ENCODE assay signal across 8 cellular contexts in genomic region chr10:93481931-93482834, GRCh38. TPM values are rescaled to one million over a fixed set of nuclear protein-coding genes. Genes with fewer than 3 reads are reported as not detected.
DNase-seq lines count a peak whose midpoint lies in the region; TF ChIP-seq lines count a peak whose summit lies in the region.

Gene MYOF, minus strand, starts transcription at chr10:93482334. Its CDS starts 140 bp downstream, at chr10:93482194.

- under 1% methylated on average over 27 of the region's 31 CpGs for WGBS in mammary epithelial cell (ENCODE audit: low coverage, missing lambda C conversion rate)
- 1 to 3% methylated on average over 31 of the region's 31 CpGs for whole genome bisulfite sequencing in sigmoid colon, 2 donors

- peaks cover 15% of the 10 kb centered on the region for H3K4me1 ChIP-seq in mammary epithelial cell (ENCODE audit: insufficient read depth, low read length)
- peaks cover 5% of the 10 kb centered on the region for H3K4me1 ChIP-seq in iPS-18a (ENCODE audit: control insufficient read depth, low read depth, low read length)
- peaks cover 0 to 37% (median 28%) of the 10 kb centered on the region in 4 donors for H3K4me1 ChIP-seq in sigmoid colon

- peak within 1 kb of the TSS; percentile 100 for H3K9ac ChIP-seq in mammary epithelial cell (ENCODE audit: insufficient read depth, low read length)
- peak within 1 kb of the TSS; percentile 67 for H3K9ac ChIP-seq in iPS-18a (ENCODE audit: low read length)

- dilution Hi-C loops in mammary epithelial cell (cut with HindIII; ENCODE audit: low sequenced_read_pairs), result no loop called here

- H3K9me3 ChIP-seq in mammary epithelial cell (replicated peaks; ENCODE audit: insufficient read depth, low read length), result no peaks in the 10 kb centered on the region
- H3K9me3 ChIP-seq in iPS-18a (ENCODE audit: control insufficient read depth, low read depth, low read length), result no peaks in the 10 kb centered on the region
- H3K9me3 ChIP-seq in sigmoid colon, result no peaks in the 10 kb centered on the region

- TF ChIP-seq CTCF in GM06990 (IDR thresholded peaks at IDR 0.05; ENCODE audit: insufficient read depth, low read length, poor library complexity, severe bottlenecking), result peak; percentile 62
- TF ChIP-seq CTCF in mammary epithelial cell (conservative IDR thresholded peaks at IDR 0.05 in 1 of 2, IDR thresholded peaks at IDR 0.05 in 1 of 2; ENCODE audit: extremely low read depth in 1 of 2, insufficient read depth in 1 of 2, low read depth in 1 of 2, low read length in 2 of 2), result peak; percentile 66 to 69
- peak; percentile 32 to 64 (median 54) for TF ChIP-seq CTCF in sigmoid colon (IDR thresholded peaks at IDR 0.05)

- H4K20me1 ChIP-seq in mammary epithelial cell (ENCODE audit: insufficient read depth, low read length), result no peaks in the 10 kb centered on the region

- H3K4me2 ChIP-seq in mammary epithelial cell (ENCODE audit: insufficient read depth, low read depth, low read length), result peak within 1 kb of the TSS; percentile 77

- H3K4me3 ChIP-seq in GM06990 (replicated peaks; ENCODE audit: low read depth, low read length), result peak within 1 kb of the TSS; percentile 61
- H3K4me3 ChIP-seq in mammary epithelial cell (replicated peaks in 1 of 3; ENCODE audit: insufficient read depth in 1 of 3, low read depth in 2 of 3, low read length in 3 of 3), result peak within 1 kb of the TSS; percentile 47 to 88 (median 85)
- peak within 1 kb of the TSS; percentile 94 for H3K4me3 ChIP-seq in iPS-18a (ENCODE audit: low read length)
- H3K4me3 ChIP-seq in sigmoid colon, result peak within 1 kb of the TSS; percentile 54 to 65 (median 58)

- H3K79me2 ChIP-seq in mammary epithelial cell (ENCODE audit: insufficient read depth, low read length), result peaks cover 47% of the 10 kb centered on the region

- no peaks in the 10 kb centered on the region; the same call in 1 of the 2 replicates for H3K27me3 ChIP-seq in GM06990 (replicated peaks; ENCODE audit: control insufficient read depth, insufficient read depth, low read length)
- H3K27me3 ChIP-seq in mammary epithelial cell (ENCODE audit: insufficient read depth, low read length), result no peaks in the 10 kb centered on the region
- H3K27me3 ChIP-seq in iPS-18a (ENCODE audit: control insufficient read depth, insufficient read depth, low read length), result peaks cover 18% of the 10 kb centered on the region
- no peaks in the 10 kb centered on the region for H3K27me3 ChIP-seq in sigmoid colon

- TF ChIP-seq EP300 in sigmoid colon (IDR thresholded peaks at IDR 0.05), result no peak

- H3K27ac ChIP-seq in mammary epithelial cell (ENCODE audit: insufficient read depth, low read depth, low read length), result peak within 1 kb of the TSS; percentile 95
- no peak within 1 kb of the TSS for H3K27ac ChIP-seq in iPS-18a (ENCODE audit: low read length)
- H3K27ac ChIP-seq in sigmoid colon, result peak within 1 kb of the TSS; percentile 84 to 95 (median 91)

- no peaks in the 10 kb centered on the region for H3K36me3 ChIP-seq in GM06990 (ENCODE audit: control insufficient read depth, insufficient read depth, low read length)
- peaks cover 4% of the 10 kb centered on the region for H3K36me3 ChIP-seq in mammary epithelial cell (ENCODE audit: insufficient read depth, low read length)
- H3K36me3 ChIP-seq in iPS-18a (ENCODE audit: control insufficient read depth, low read depth, low read length), result no peaks in the 10 kb centered on the region
- no peaks in the 10 kb centered on the region for H3K36me3 ChIP-seq in sigmoid colon

- TSS peak; percentile 62 for BruUV-seq in mammary epithelial cell (replicated peaks; lab: Mats Ljungman, UMichigan)

- peak within 1 kb of the TSS; percentile 31 for H2AFZ ChIP-seq in mammary epithelial cell (ENCODE audit: low read depth, low read length)

- intact Hi-C loops in mammary epithelial cell (cut with micrococcal nuclease) (loop anchor here (1.0 to 5.0 kb wide), 12 partner anchors 16 to 402 kb away; no protein-coding TSS in a partner anchor), sigmoid colon (cut with DNase I) (loop anchor here (1.0 to 2.0 kb wide), 2 partner anchors 45 to 106 kb away; no protein-coding TSS in a partner anchor)

- CTCF ChIA-PET in mammary epithelial cell (lab: Charles Lee; ENCODE audit: low non-redundant PET), result interaction anchor here (0.5 to 2.2 kb wide), 7 partner anchors 45 to 655 kb away, joined by 3 to 29 read pairs (median 4); no protein-coding TSS in a partner anchor

- in situ Hi-C loops in mammary epithelial cell (cut with MboI; ENCODE audit: low sequenced_read_pairs in 2 of 2), result loop anchor here (5.0 to 25.0 kb wide), 6 partner anchors 35 to 595 kb away; no protein-coding TSS in a partner anchor

- DNase-seq in GM06990 (ENCODE audit: extremely low read depth, insufficient read length), result peak; percentile 47
- peak; percentile 90 for DNase-seq in HCEC 1CT
- DNase-seq in NAMALWA (ENCODE audit: low spot score), result peak; percentile 83
- peak in 4 of 5 experiments; percentile 20 to 85 (median 28) for DNase-seq in T-helper 2 cell
- DNase-seq in mammary epithelial cell, result peak; percentile 82
- peak; percentile 88 for DNase-seq in sigmoid colon
- DNase-seq in occipital lobe (lab: John Stamatoyannopoulos, UW), result no peak

- peak; percentile 78 to 91 for TF ChIP-seq POLR2A in sigmoid colon (IDR thresholded peaks at IDR 0.05)

RNA-seq across cellular contexts. Expression of gene MYOF, which starts in this region (rescaled TPM):
- total RNA-seq in mammary epithelial cell (100 to 1,000 TPM; 273 to 311 TPM), sigmoid colon (10 to 100 TPM; 33.6 to 83.4 (median 70.2) TPM), occipital lobe (3.6 TPM)
- polyA plus RNA-seq in mammary epithelial cell (117 TPM), sigmoid colon (10 to 100 TPM; 12.6 to 36.3 (median 18.5) TPM)
- 242 TPM for polyA minus RNA-seq in mammary epithelial cell
